Comparison of ENCODE assay signal across 8 cellular contexts in genomic region chr1:45304311-45305081, GRCh38. TPM values are rescaled to one million over a fixed set of nuclear protein-coding genes. Genes with fewer than 3 reads are reported as not detected.
DNase-seq lines count a peak whose midpoint lies in the region; ATAC-seq and TF ChIP-seq lines count a peak whose summit lies in the region.

No MANE protein-coding gene starts in this region.

- H3K9me3 Mint-ChIP-seq in effector memory CD8-positive, alpha-beta T cell: no peaks in the 10 kb centered on the region

- no peaks in the 10 kb centered on the region for H3K27me3 ChIP-seq in PC-3 (ENCODE audit: low read length)

- H3K9ac ChIP-seq in PC-3 (ENCODE audit: low read length): peak overlapping the region; percentile 92

- peaks cover 7% of the 10 kb centered on the region for H3F3A ChIP-seq in PC-3 (ENCODE audit: low read length, unreplicated experiment)

- peak overlapping the region; percentile 95 to 96 for H3K27ac Mint-ChIP-seq in effector memory CD8-positive, alpha-beta T cell

- peaks cover 12% of the 10 kb centered on the region for H3K36me3 Mint-ChIP-seq in effector memory CD8-positive, alpha-beta T cell (ENCODE audit: insufficient read depth)

- ATAC-seq in GM21529 (IDR thresholded peaks at IDR 0.05; ENCODE audit: unreplicated experiment) (peak; percentile 5), PC-3 (no peak), GM21526 (IDR thresholded peaks at IDR 0.05; ENCODE audit: low FRiP score, unreplicated experiment) (no peak)
- ATAC-seq in effector memory CD8-positive, alpha-beta T cell (replicated peaks): no peak

- H3K4me1 ChIP-seq in PC-3 (ENCODE audit: insufficient read depth, low read length): peaks cover 22% of the 10 kb centered on the region

- no peaks in the 10 kb centered on the region for H3K9me2 ChIP-seq in PC-3 (replicated peaks; ENCODE audit: low read length)

- peak overlapping the region; percentile 95 for H3K4me2 ChIP-seq in PC-3 (ENCODE audit: low read length)

- 0 out of 2 replicates have a peak, but pooled peaks cover 5% of the 10 kb centered on the region for H3K79me2 ChIP-seq in PC-3 (ENCODE audit: low read length)

- peaks cover 13 to 15% of the 10 kb centered on the region in 2 donors for H3K4me1 Mint-ChIP-seq in effector memory CD8-positive, alpha-beta T cell (ENCODE audit: low read depth in 2 of 2)

- no peaks in the 10 kb centered on the region for H3K27me3 Mint-ChIP-seq in effector memory CD8-positive, alpha-beta T cell

- intact Hi-C loops in PC-3 (cut with micrococcal nuclease): loop anchor here (5.0 kb wide), 3 partner anchors 57 to 512 kb away; no protein-coding TSS in a partner anchor

- peak overlapping the region; percentile 67 for H3K4me3 ChIP-seq in PC-3 (ENCODE audit: low read length)

- BruUV-seq in PC-3 (replicated peaks; lab: Mats Ljungman, UMichigan): no TSS peak

- H3K4me3 Mint-ChIP-seq in effector memory CD8-positive, alpha-beta T cell: peak overlapping the region; percentile 90 to 91

- CTCF ChIA-PET in PC-3 (lab: Charles Lee): interaction anchor here (1.4 kb wide), 1 partner anchor 290 kb away, joined by 26 read pairs; no protein-coding TSS in a partner anchor

- DNase-seq in PC-3 (peak; percentile 20), myocyte (ENCODE audit: low read depth) (peak; percentile 60), GOT3 (lab: John Stamatoyannopoulos, UW) (no peak)
- no peak for DNase-seq in effector memory CD8-positive, alpha-beta T cell
- no peak for DNase-seq in central memory CD4-positive, alpha-beta T cell

- no peaks in the 10 kb centered on the region for H3K9me3 ChIP-seq in PC-3 (ENCODE audit: low read length)

- H3K27ac ChIP-seq in C4-2B (peak overlapping the region; percentile 79), PC-3 (ENCODE audit: low read length) (peak overlapping the region; percentile 71)

- peak overlapping the region; percentile 73 for H2AFZ ChIP-seq in PC-3 (ENCODE audit: low read length)

- no peaks in the 10 kb centered on the region for H4K20me1 ChIP-seq in PC-3 (ENCODE audit: low read length)

- no peaks in the 10 kb centered on the region for H3K36me3 ChIP-seq in PC-3 (ENCODE audit: low read depth, low read length)

- TF ChIP-seq CTCF in C4-2B (conservative IDR thresholded peaks at IDR 0.05) (peak; percentile 72), PC-3 (conservative IDR thresholded peaks at IDR 0.05; ENCODE audit: low read depth, low read length) (no peak)

- POLR2A ChIA-PET in PC-3 (lab: Charles Lee; ENCODE audit: unreplicated experiment): no interaction called here

RNA-seq across cellular contexts. Expression of gene HPDL, which starts 22.2 kb away (rescaled TPM):
- not detected in 2 replicates for total RNA-seq in PC-3 (2014; rRNA removed)
- total RNA-seq in myocyte: not detected in 2 replicates
- 0.20 TPM for polyA plus RNA-seq in myocyte (2012)

RNA-seq across cellular contexts. Expression of gene TOE1, which starts 35.5 kb away (rescaled TPM):
- total RNA-seq in PC-3 (2014; rRNA removed): 18.2 and 19.5 TPM in 2 replicates
- 4.6 and 4.7 TPM in 2 replicates for total RNA-seq in myocyte
- polyA plus RNA-seq in myocyte (2012): 6.5 TPM

RNA-seq across cellular contexts. Expression of gene MUTYH, which starts 35.7 kb away (rescaled TPM):
- total RNA-seq in PC-3 (2014; rRNA removed): 21.4 and 22.8 TPM in 2 replicates
- total RNA-seq in myocyte: 10.7 and 12.9 TPM in 2 replicates
- polyA plus RNA-seq in myocyte (2012): 9.3 TPM

Comparison
In these comparisons a context has a peak if more than half of its experiments do, and no peak if none do; other contexts are left out.
1. DNase-seq: peak in PC-3 (single experiment) and myocyte (single experiment); none in effector memory CD8-positive, alpha-beta T cell (0 of 3), GOT3 (single experiment) and central memory CD4-positive, alpha-beta T cell (single experiment).